ENCODE assay signal across 16 cellular contexts in the genomic region with DNA sequence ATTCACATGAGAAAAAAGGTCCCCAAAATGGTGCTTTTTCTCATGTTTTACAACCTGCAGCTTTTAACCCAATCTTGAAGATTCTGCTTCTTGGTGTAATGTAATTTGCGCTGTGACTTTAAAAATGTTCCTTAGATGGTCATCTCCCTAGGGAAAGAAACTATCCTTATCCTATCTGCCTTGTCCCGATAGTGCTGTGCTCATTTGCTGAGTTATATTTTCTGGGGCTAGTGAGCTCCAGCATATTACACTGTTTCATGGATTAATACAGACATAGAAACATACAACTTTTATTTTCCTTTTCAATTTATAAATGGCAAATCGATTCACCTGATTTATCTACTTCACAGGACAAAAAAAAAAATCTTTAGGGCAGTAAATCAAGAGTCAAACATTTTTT. TPM values are rescaled to one million over a fixed set of nuclear protein-coding genes. Genes with fewer than 3 reads are reported as not detected.
DNase-seq lines count a peak whose midpoint lies in the region; ATAC-seq and TF ChIP-seq lines count a peak whose summit lies in the region.
"Had no signal": no experiment of that assay in that cellular context is flagged by ENCODE, and none has a peak within 500 bp of the region (broad histone marks: within the 10 kb centered on the region; RNA-seq: fewer than 3 reads in every experiment).

No MANE protein-coding gene starts in this region.

- H3K36me3 ChIP-seq in left ventricle myocardium inferior (peaks cover 28% of the 10 kb centered on the region), right atrium auricular region (peaks cover 19% of the 10 kb centered on the region), Panc1 (ENCODE audit: control insufficient read depth, insufficient read depth, low read length) (peaks cover 28% of the 10 kb centered on the region), fibroblast of lung (ENCODE audit: control insufficient read depth, insufficient read depth, low read length) (peaks cover 2% of the 10 kb centered on the region), suprapubic skin (peaks cover 19% of the 10 kb centered on the region)

- CTCF ChIA-PET in Panc1 (lab: Charles Lee), result no interaction called here

- no peak overlapping the region for H3K27ac ChIP-seq in left ventricle myocardium inferior (replicated peaks)
- no peak overlapping the region for H3K27ac ChIP-seq in right atrium auricular region
- H3K27ac ChIP-seq in Panc1 (ENCODE audit: low read length), result peak overlapping the region; percentile 39; the same call in 1 of the 2 replicates
- H3K27ac ChIP-seq in fibroblast of lung (ENCODE audit: insufficient read depth, low read length), result no peak overlapping the region
- no peak overlapping the region for H3K27ac ChIP-seq in suprapubic skin
- H3K27ac ChIP-seq: cardiac muscle cell, gastroesophageal sphincter, SJSA1 had no signal

- TF ChIP-seq CTCF in left ventricle myocardium inferior (IDR thresholded peaks at IDR 0.05; ENCODE audit: borderline replicate concordance), result no peak
- TF ChIP-seq CTCF in right atrium auricular region (IDR thresholded peaks at IDR 0.05), result no peak
- no peak for TF ChIP-seq CTCF in Panc1 (IDR thresholded peaks at IDR 0.05)
- no peak for TF ChIP-seq CTCF in fibroblast of lung (conservative IDR thresholded peaks at IDR 0.05 in 1 of 2, IDR thresholded peaks at IDR 0.05 in 1 of 2; ENCODE audit: low read depth in 1 of 2, low read length in 2 of 2)
- TF ChIP-seq CTCF in suprapubic skin (IDR thresholded peaks at IDR 0.05), result no peak

- DNase-seq in left ventricle myocardium inferior (no peak), right atrium auricular region (ENCODE audit: low spot score) (no peak), Panc1 (ENCODE audit: low read depth, low spot score) (no peak), fibroblast of lung (ENCODE audit: low read depth in 2 of 2) (no peak), suprapubic skin (ENCODE audit: low spot score in 2 of 2) (no peak), cortex of kidney (lab: John Stamatoyannopoulos, UW) (no peak), ACHN (no peak)
- DNase-seq: activated B cell treated with CpG ODN at 0.5 μM for 24 hours; EL; islet precursor cell; stimulated activated CD4-positive, alpha-beta T cell treated with anti-CD3 and anti-CD28 coated beads, Interleukin-4, amount 100 ng/mL, for 24 hours; stimulated activated naive B cell treated with anti-CD40 and anti-IgM and Interleukin-4, amounts not matched to agents 10 μg/mL and 1 μg/mL and 100 μg/mL, for 72 hours had no signal

- TF ChIP-seq POLR2A in suprapubic skin (IDR thresholded peaks at IDR 0.05), result no peak

- H3K4me3 ChIP-seq in left ventricle myocardium inferior (peak overlapping the region; percentile 98), right atrium auricular region (no peak overlapping the region), Panc1 (ENCODE audit: low read depth in 2 of 2, low read length in 2 of 2) (peak overlapping the region in 1 of 2 experiments; percentile 76; a peak in 1 of 4 replicates), fibroblast of lung (replicated peaks in 1 of 4; ENCODE audit: control extremely low read depth in 1 of 4, insufficient read depth in 1 of 4, low read depth in 3 of 4, low read length in 4 of 4) (peak overlapping the region; percentile 1 to 28 (median 16)), suprapubic skin (peak overlapping the region; percentile 99)
- H3K4me3 ChIP-seq: cardiac muscle cell, SJSA1 had no signal

- WGBS in suprapubic skin, result 60% methylated on average over 3 of the region's 3 CpGs

- peak overlapping the region; percentile 77 for H3K4me2 ChIP-seq in fibroblast of lung (ENCODE audit: extremely low read depth, insufficient read depth, low read length)

- H3K27me3 ChIP-seq in left ventricle myocardium inferior (ENCODE audit: low read depth) (no peaks in the 10 kb centered on the region), right atrium auricular region (no peaks in the 10 kb centered on the region), Panc1 (ENCODE audit: control insufficient read depth, insufficient read depth, low read length) (no peaks in the 10 kb centered on the region), fibroblast of lung (ENCODE audit: control insufficient read depth, insufficient read depth, low read length) (no peaks in the 10 kb centered on the region), suprapubic skin (no peaks in the 10 kb centered on the region)
- H3K27me3 ChIP-seq: cardiac muscle cell, gastroesophageal sphincter, SJSA1 had no signal

- H3K79me2 ChIP-seq in fibroblast of lung (ENCODE audit: control insufficient read depth, insufficient read depth, low read length), result peaks cover 86% of the 10 kb centered on the region

- H2AFZ ChIP-seq in fibroblast of lung (ENCODE audit: low read length), result no peak overlapping the region

- intact Hi-C loops in left ventricle myocardium inferior (cut with micrococcal nuclease) (no loop called here), Panc1 (cut with micrococcal nuclease; ENCODE audit: unreplicated experiment) (loop anchor here (2.0 kb wide), 1 partner anchor 26 kb away; no protein-coding TSS in a partner anchor)

- ATAC-seq in Panc1, result no peak
- no peak for ATAC-seq in HG03378 (IDR thresholded peaks at IDR 0.05; ENCODE audit: unreplicated experiment)
- ATAC-seq: gastroesophageal sphincter; stimulated activated naive B cell treated with anti-CD40 and anti-IgM and Interleukin-4, amounts not matched to agents 10 μg/mL and 1 μg/mL and 100 μg/mL, for 72 hours had no signal

- POLR2A ChIA-PET in Panc1 (lab: Charles Lee), result interaction anchor here (0.6 to 0.7 kb wide), 2 partner anchors 38 kb away, joined by 3 to 4 read pairs; no protein-coding TSS in a partner anchor

- BruUV-seq in Panc1 (replicated peaks; lab: Mats Ljungman, UMichigan), result no TSS peak

- no peak overlapping the region for H3K9ac ChIP-seq in fibroblast of lung (ENCODE audit: insufficient read depth, low read length)

- no peak for TF ChIP-seq EP300 in suprapubic skin (IDR thresholded peaks at IDR 0.05)

- H3K9me3 ChIP-seq in left ventricle myocardium inferior (replicated peaks) (no peaks in the 10 kb centered on the region), right atrium auricular region (no peaks in the 10 kb centered on the region), Panc1 (ENCODE audit: control insufficient read depth, insufficient read depth, low read depth, low read length) (no peaks in the 10 kb centered on the region), fibroblast of lung (ENCODE audit: control insufficient read depth, insufficient read depth, low read depth, low read length) (no peaks in the 10 kb centered on the region), suprapubic skin (no peaks in the 10 kb centered on the region)
- H3K9me3 ChIP-seq: gastroesophageal sphincter, SJSA1 had no signal

- H3K4me1 ChIP-seq in left ventricle myocardium inferior (peaks cover 97% of the 10 kb centered on the region), right atrium auricular region (peaks cover 0 to 61% of the 10 kb centered on the region in 2 donors), Panc1 (ENCODE audit: control insufficient read depth, insufficient read depth, low read length) (peaks cover 32% of the 10 kb centered on the region), fibroblast of lung (ENCODE audit: control insufficient read depth, extremely low read depth, insufficient read depth, low read length) (no peaks in the 10 kb centered on the region), suprapubic skin (peaks cover 55% of the 10 kb centered on the region)

- H4K20me1 ChIP-seq in fibroblast of lung (ENCODE audit: control insufficient read depth, extremely low read depth, insufficient read depth, low read length), result peaks cover 2% of the 10 kb centered on the region

- in situ Hi-C loops in Panc1 (cut with HindIII; ENCODE audit: low pct_unique_long_range_greater_than_20kb, low sequenced_read_pairs), result no loop called here
- in situ Hi-C loops in ACHN (cut with HindIII; ENCODE audit: low pct_ligation_motif_present, low pct_unique_long_range_greater_than_20kb, low sequenced_read_pairs), result no loop called here

RNA-seq across cellular contexts. Expression of gene WAPL, which starts 2.8 kb away (rescaled TPM):
- total RNA-seq in left ventricle myocardium inferior, result 21.9 TPM
- total RNA-seq in right atrium auricular region, result 10 to 100 TPM; 19.5 to 20.2 TPM
- 56.2 TPM for total RNA-seq in Panc1 (2021; ENCODE audit: unreplicated experiment)
- polyA plus RNA-seq in Panc1 (2012; ENCODE audit: insufficient read length), result 31.9 TPM
- 45.7 and 50.4 TPM in 2 replicates for total RNA-seq in fibroblast of lung
- 22.0 and 24.6 TPM in 2 replicates for polyA plus RNA-seq in fibroblast of lung
- polyA plus RNA-seq in fibroblast of lung (2012), result 22.5 and 23.4 TPM in 2 replicates
- 9.3 and 14.2 TPM in 2 replicates for polyA minus RNA-seq in fibroblast of lung (ENCODE audit: low replicate concordance)
- 10 to 100 TPM; 35.4 to 52.0 (median 43.6) TPM for total RNA-seq in suprapubic skin

Comparison
In these comparisons a context has a peak if more than half of its experiments do, and no peak if none do; other contexts are left out.
1. H3K4me3 ChIP-seq: peak in left ventricle myocardium inferior (single experiment), fibroblast of lung (4 of 4) and suprapubic skin (single experiment); none in right atrium auricular region (0 of 2).